12 cellular contexts compared by ENCODE assay signal in the genomic region with DNA sequence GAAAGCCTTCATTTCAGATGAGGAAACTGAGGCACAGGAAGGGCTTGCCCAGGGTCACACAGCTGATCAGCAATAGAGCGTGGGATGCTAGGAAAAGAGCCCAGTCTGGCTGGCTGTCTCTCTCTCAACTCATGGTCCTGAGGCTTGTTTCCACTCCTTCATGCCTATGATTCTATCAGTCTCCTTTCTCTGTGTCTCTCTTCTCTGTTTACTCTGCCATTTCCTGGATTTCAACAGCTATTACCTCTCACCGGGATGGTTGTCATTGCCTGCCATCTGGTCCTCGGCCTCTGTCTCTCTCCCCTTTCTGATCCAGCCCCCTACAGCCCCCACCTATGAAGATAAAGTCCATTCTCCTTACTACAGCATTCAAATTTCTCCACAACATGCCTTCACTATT.
DNase-seq lines count a peak whose midpoint lies in the region; TF ChIP-seq lines count a peak whose summit lies in the region.
"Had no signal": no experiment of that assay in that cellular context is flagged by ENCODE, and none has a peak within 500 bp of the region (broad histone marks: within the 10 kb centered on the region; RNA-seq: fewer than 3 reads in every experiment).

No MANE protein-coding gene starts in this region.

- TF ChIP-seq CTCF in transverse colon (IDR thresholded peaks at IDR 0.05) = no peak

- 27 to 34% methylated on average over 3 of the region's 3 CpGs for WGBS in transverse colon (ENCODE audit: low coverage in 1 of 2), 2 donors

- intact Hi-C loops in transverse colon (cut with DNase I; ENCODE audit: low total_unique reads) = no loop called here

- CTCF ChIA-PET in activated naive CD4-positive, alpha-beta T cell treated with anti-CD3 and anti-CD28 coated beads, Interleukin-2, amount 10 ng/mL, durations not matched to agents 7 days and 5 days (lab: Charles Lee) = no interaction called here

- H3K9me3 Mint-ChIP-seq in activated naive CD4-positive, alpha-beta T cell treated with anti-CD3 and anti-CD28 coated beads, Interleukin-2, amount 10 ng/mL, durations not matched to agents 7 days and 5 days = peaks cover 15% of the 10 kb centered on the region

- H3K36me3 ChIP-seq in duodenal mucosa (ENCODE audit: control insufficient read depth in 1 of 2, insufficient read depth in 2 of 2, low read length in 2 of 2) = no peaks in the 10 kb centered on the region
- H3K36me3 ChIP-seq in muscle layer of colon (ENCODE audit: insufficient read depth, low read length) = peaks cover 18% of the 10 kb centered on the region
- H3K36me3 ChIP-seq in transverse colon = no peaks in the 10 kb centered on the region

- H3K9ac ChIP-seq in duodenal mucosa (ENCODE audit: low read depth in 1 of 2, low read length in 2 of 2) = peak overlapping the region in 1 of 2 donors; percentile 39
- H3K9ac ChIP-seq in muscle layer of colon (ENCODE audit: low read length) = no peak overlapping the region

- no peak for TF ChIP-seq POLR2A in transverse colon (IDR thresholded peaks at IDR 0.05)

- H3K4me1 Mint-ChIP-seq in activated naive CD4-positive, alpha-beta T cell treated with anti-CD3 and anti-CD28 coated beads, Interleukin-2, amount 10 ng/mL, durations not matched to agents 7 days and 5 days = peaks cover 3% of the 10 kb centered on the region

- H3K27me3 ChIP-seq in duodenal mucosa (ENCODE audit: control insufficient read depth in 1 of 2, insufficient read depth in 2 of 2, low read length in 2 of 2) (peaks cover 0 to 9% of the 10 kb centered on the region in 2 donors), muscle layer of colon (ENCODE audit: control insufficient read depth in 1 of 2, insufficient read depth in 2 of 2, low read length in 2 of 2) (no peaks in the 10 kb centered on the region), transverse colon (peaks cover 6% of the 10 kb centered on the region)

- DNase-seq in NCI-H510A treated with DMSO at 0.1 percent for 48 hours (lab: John Stamatoyannopoulos, UW) (peak; percentile 39), NCI-H510A (lab: John Stamatoyannopoulos, UW) (no peak), transverse colon (no peak), activated gamma-delta T cell treated with Interleukin-2 at 50 U/mL for 16 hours (no peak), NCI-H2171 (lab: John Stamatoyannopoulos, UW) (no peak)
- no peak for DNase-seq in activated naive CD4-positive, alpha-beta T cell treated with anti-CD3 and anti-CD28 coated beads, Interleukin-2, amount 10 ng/mL, durations not matched to agents 7 days and 5 days
- DNase-seq: activated CD4-positive, alpha-beta T cell treated with anti-CD3 and anti-CD28 coated beads for 48 hours; amniotic stem cell; stimulated activated CD4-positive, alpha-beta T cell treated with anti-CD3 and anti-CD28 coated beads, Interleukin-12 subunit alpha, Interleukin-12 subunit beta, amount 100 ng/mL, for 4 hours; stimulated activated naive CD8-positive, alpha-beta T cell treated with anti-CD3 and anti-CD28 coated beads, Interleukin-15, amount 100 ng/mL, for 72 hours had no signal

- in situ Hi-C loops in transverse colon (cut with MboI; ENCODE audit: low pct_ligation_motif_present in 1 of 4, low pct_unique_long_range_greater_than_20kb in 1 of 4, low sequenced_read_pairs in 3 of 4) = no loop called here

- H3K27ac Mint-ChIP-seq in activated naive CD4-positive, alpha-beta T cell treated with anti-CD3 and anti-CD28 coated beads, Interleukin-2, amount 10 ng/mL, durations not matched to agents 7 days and 5 days = no peak overlapping the region
- H3K27ac Mint-ChIP-seq: stimulated activated naive CD8-positive, alpha-beta T cell treated with anti-CD3 and anti-CD28 coated beads, Interleukin-15, amount 100 ng/mL, for 72 hours had no signal

- H3K4me3 ChIP-seq in duodenal mucosa (ENCODE audit: low read depth in 1 of 2, low read length in 2 of 2) = peak overlapping the region; percentile 37 to 43
- H3K4me3 ChIP-seq in muscle layer of colon (ENCODE audit: low read depth in 1 of 2, low read length in 2 of 2) = peak overlapping the region; percentile 15 to 60
- peak overlapping the region in 2 of 4 donors; percentile 7 to 41 for H3K4me3 ChIP-seq in transverse colon

- H3K4me1 ChIP-seq in duodenal mucosa (ENCODE audit: control insufficient read depth in 1 of 2, insufficient read depth in 2 of 2, low read length in 2 of 2) (peaks cover 0 to 10% of the 10 kb centered on the region in 2 donors), muscle layer of colon (ENCODE audit: insufficient read depth, low read length) (peaks cover 39% of the 10 kb centered on the region), transverse colon (peaks cover 3 to 17% (median 5%) of the 10 kb centered on the region in 4 donors)

- no peak overlapping the region for H3K27ac ChIP-seq in duodenal mucosa (ENCODE audit: low read depth, low read length)
- peak overlapping the region; percentile 8 for H3K27ac ChIP-seq in muscle layer of colon (ENCODE audit: low read depth, low read length)
- H3K27ac ChIP-seq in transverse colon = peak overlapping the region; percentile 74 to 85 (median 78)

- H3K9me3 ChIP-seq in duodenal mucosa (ENCODE audit: control insufficient read depth in 1 of 2, low read length in 2 of 2) = peaks cover 7 to 9% of the 10 kb centered on the region in 2 donors
- H3K9me3 ChIP-seq in muscle layer of colon (ENCODE audit: low read length) = no peaks in the 10 kb centered on the region
- H3K9me3 ChIP-seq in transverse colon = no peaks in the 10 kb centered on the region

- TF ChIP-seq EP300 in transverse colon (IDR thresholded peaks at IDR 0.05; ENCODE audit: low read depth) = no peak

- peaks cover 16% of the 10 kb centered on the region for H3K27me3 Mint-ChIP-seq in activated naive CD4-positive, alpha-beta T cell treated with anti-CD3 and anti-CD28 coated beads, Interleukin-2, amount 10 ng/mL, durations not matched to agents 7 days and 5 days

- no peak overlapping the region for H3K4me3 Mint-ChIP-seq in activated naive CD4-positive, alpha-beta T cell treated with anti-CD3 and anti-CD28 coated beads, Interleukin-2, amount 10 ng/mL, durations not matched to agents 7 days and 5 days
- H3K4me3 Mint-ChIP-seq: stimulated activated naive CD8-positive, alpha-beta T cell treated with anti-CD3 and anti-CD28 coated beads, Interleukin-15, amount 100 ng/mL, for 72 hours had no signal

- peaks cover 5% of the 10 kb centered on the region for H3K36me3 Mint-ChIP-seq in activated naive CD4-positive, alpha-beta T cell treated with anti-CD3 and anti-CD28 coated beads, Interleukin-2, amount 10 ng/mL, durations not matched to agents 7 days and 5 days
